8 cellular contexts compared by ENCODE assay signal in the genomic region with DNA sequence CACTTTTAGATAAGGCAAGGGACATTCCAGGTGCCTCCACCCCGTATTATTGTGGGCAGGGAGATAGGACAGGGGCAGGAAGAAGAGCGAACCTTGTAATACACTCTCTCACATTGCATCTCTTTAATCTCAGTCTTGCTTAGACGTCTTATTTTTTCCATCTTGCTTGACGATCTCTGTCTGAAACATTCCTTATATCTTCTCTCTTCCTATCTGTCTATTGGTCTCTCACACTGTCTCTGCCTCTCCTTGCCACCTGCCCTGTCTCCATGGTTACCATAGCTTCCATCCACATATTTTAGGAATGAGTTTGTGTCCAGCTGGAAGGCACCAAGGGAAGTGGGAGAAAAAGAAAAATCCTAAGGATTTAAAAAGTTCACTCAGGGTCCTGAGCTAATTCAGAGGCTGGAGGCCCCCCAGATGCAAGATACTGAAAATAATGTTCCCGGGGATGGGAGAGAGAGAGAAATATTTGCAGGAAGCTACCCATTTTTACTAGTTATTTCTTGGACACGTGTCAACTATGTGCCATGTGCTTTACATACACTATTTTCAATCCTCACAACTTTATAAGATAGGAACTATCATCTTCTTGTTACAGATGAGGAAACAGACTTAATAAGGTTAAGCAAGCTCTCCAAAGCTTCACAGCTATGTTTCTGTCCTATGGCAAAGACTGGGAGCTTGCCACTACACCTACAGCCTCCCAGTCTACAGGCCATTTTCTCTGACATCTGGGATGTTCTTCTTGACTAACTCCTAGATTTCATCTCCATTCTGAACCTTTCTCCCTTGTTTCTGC. TPM values are rescaled to one million over a fixed set of nuclear protein-coding genes. Genes with fewer than 3 reads are reported as not detected.
A peak's percentile ranks its signal among the peaks of the same experiment; 100 is the strongest.
DNase-seq lines count a peak whose midpoint lies in the region; ATAC-seq and TF ChIP-seq lines count a peak whose summit lies in the region.

No MANE protein-coding gene starts in this region.

- H3K4me1 Mint-ChIP-seq in progenitor cell of endocrine pancreas (ENCODE audit: low read depth), result peaks cover 20% of the 10 kb centered on the region

- peaks cover 0 to 14% (median 6%) of the 10 kb centered on the region in 11 donors for H3K9me3 ChIP-seq in heart right ventricle
- H3K9me3 ChIP-seq in SK-N-MC (ENCODE audit: low read depth, low read length), result no peaks in the 10 kb centered on the region

- TF ChIP-seq CTCF in heart right ventricle (IDR thresholded peaks at IDR 0.05) (no peak), progenitor cell of endocrine pancreas (IDR thresholded peaks at IDR 0.05; ENCODE audit: unreplicated experiment) (no peak)

- 28 to 34% methylated on average over 6 of the region's 6 CpGs for WGBS in heart right ventricle, 2 donors

- H3K4me3 Mint-ChIP-seq in progenitor cell of endocrine pancreas (ENCODE audit: low read depth), result peak overlapping the region; percentile 88

- H3K36me3 ChIP-seq in heart right ventricle (peaks cover 0 to 10% (median 0%) of the 10 kb centered on the region in 9 donors), SK-N-MC (ENCODE audit: insufficient read depth, low read length) (peaks cover 6% of the 10 kb centered on the region; the same call in 1 of the 2 replicates)

- ATAC-seq in heart right ventricle, result no peak
- ATAC-seq in left ventricle myocardium superior, result no peak
- no peak for ATAC-seq in HG03280 (IDR thresholded peaks at IDR 0.05; ENCODE audit: unreplicated experiment)
- ATAC-seq in GM19328 (IDR thresholded peaks at IDR 0.05; ENCODE audit: unreplicated experiment), result no peak

- H3K27ac Mint-ChIP-seq in progenitor cell of endocrine pancreas, result no peak overlapping the region

- peak overlapping the region; percentile 80 for H3K9ac ChIP-seq in SK-N-MC (ENCODE audit: insufficient read length)

- H3K36me3 Mint-ChIP-seq in progenitor cell of endocrine pancreas (ENCODE audit: insufficient read depth), result peaks cover 4% of the 10 kb centered on the region

- intact Hi-C loops in heart right ventricle (cut with DNase I), result loop anchor here in 3 of 10 donors (5.0 kb wide), 1 partner anchor 36 kb away; the partner anchor contains the start of gene RBM8A (in 3 of the 3)
- intact Hi-C loops in left ventricle myocardium superior (cut with micrococcal nuclease), result loop anchor here (5.0 kb wide), 1 partner anchor 41 kb away; no protein-coding TSS in a partner anchor

- H3K27ac ChIP-seq in heart right ventricle, result peak overlapping the region; percentile 62 to 96 (median 91)
- peak overlapping the region; percentile 78 for H3K27ac ChIP-seq in SK-N-MC
- peak overlapping the region; percentile 50 for H3K27ac ChIP-seq in epithelial cell of prostate

- no peaks in the 10 kb centered on the region for H3K9me3 Mint-ChIP-seq in progenitor cell of endocrine pancreas (ENCODE audit: low read depth)

- DNase-seq in heart right ventricle, result no peak
- DNase-seq in left ventricle myocardium superior, result no peak
- no peak for DNase-seq in SK-N-MC (ENCODE audit: low read depth, low spot score)
- DNase-seq in epithelial cell of prostate (ENCODE audit: low read depth, low spot score), result no peak
- no peak for DNase-seq in progenitor cell of endocrine pancreas (ENCODE audit: low spot score, unreplicated experiment)
- DNase-seq in AML-193 (lab: John Stamatoyannopoulos, UW), result no peak

- peaks cover 52% of the 10 kb centered on the region for H3K27me3 Mint-ChIP-seq in progenitor cell of endocrine pancreas

- peaks cover 0 to 9% (median 0%) of the 10 kb centered on the region in 7 donors for H3K27me3 ChIP-seq in heart right ventricle

- H3K4me1 ChIP-seq in heart right ventricle, result peaks cover 14 to 66% (median 55%) of the 10 kb centered on the region in 9 donors

- H3K4me3 ChIP-seq in heart right ventricle, result peak overlapping the region; percentile 33 to 74 (median 66)
- H3K4me3 ChIP-seq in SK-N-MC, result peak overlapping the region; percentile 91

RNA-seq across cellular contexts. Expression of gene ANKRD34A, which starts 1.0 kb away (rescaled TPM):
- total RNA-seq in heart right ventricle, result 1 to 10 TPM in 6 of 10 donors, under 1 TPM in 4; 0.66 to 1.5 (median 1.0) TPM
- polyA plus RNA-seq in heart right ventricle, result 1 to 10 TPM in 1 of 2 donors, under 1 TPM in 1; 0.88 to 1.7 TPM
- total RNA-seq in left ventricle myocardium superior, result 0.52 TPM
- total RNA-seq in progenitor cell of endocrine pancreas, result 0.22 TPM in 1 of 2 replicates, not detected in the other

RNA-seq across cellular contexts. Expression of gene POLR3GL, which starts 1.1 kb away (rescaled TPM):
- total RNA-seq in heart right ventricle, result 10 to 100 TPM; 30.9 to 44.7 (median 38.5) TPM
- polyA plus RNA-seq in heart right ventricle, result 10 to 100 TPM; 44.2 to 64.5 TPM
- 44.0 TPM for total RNA-seq in left ventricle myocardium superior
- 12.8 and 13.7 TPM in 2 replicates for total RNA-seq in progenitor cell of endocrine pancreas

RNA-seq across cellular contexts. Expression of gene LIX1L, which starts 5.6 kb away (rescaled TPM):
- total RNA-seq in heart right ventricle (10 to 100 TPM; 21.2 to 30.0 (median 24.5) TPM), left ventricle myocardium superior (25.2 TPM), progenitor cell of endocrine pancreas (4.2 and 4.5 TPM in 2 replicates)
- 1 to 10 TPM; 7.1 to 9.4 TPM for polyA plus RNA-seq in heart right ventricle

RNA-seq across cellular contexts. Expression of gene TXNIP, which starts 33.0 kb away (rescaled TPM):
- total RNA-seq in heart right ventricle (1,000 to 10,000 TPM in 2 of 10 donors, 100 to 1,000 TPM in 8; 544 to 1,142 (median 777) TPM), left ventricle myocardium superior (954 TPM), progenitor cell of endocrine pancreas (38.1 and 38.8 TPM in 2 replicates)
- polyA plus RNA-seq in heart right ventricle, result 100 to 1,000 TPM; 231 to 681 TPM

RNA-seq across cellular contexts. Expression of gene RBM8A, which starts 36.1 kb away (rescaled TPM):
- total RNA-seq in heart right ventricle (10 to 100 TPM; 55.5 to 90.5 (median 67.4) TPM), left ventricle myocardium superior (57.7 TPM), progenitor cell of endocrine pancreas (163 and 173 TPM in 2 replicates)
- 100 to 1,000 TPM in 1 of 2 donors, 10 to 100 TPM in 1; 34.5 to 151 TPM for polyA plus RNA-seq in heart right ventricle
